In the genomic region with DNA sequence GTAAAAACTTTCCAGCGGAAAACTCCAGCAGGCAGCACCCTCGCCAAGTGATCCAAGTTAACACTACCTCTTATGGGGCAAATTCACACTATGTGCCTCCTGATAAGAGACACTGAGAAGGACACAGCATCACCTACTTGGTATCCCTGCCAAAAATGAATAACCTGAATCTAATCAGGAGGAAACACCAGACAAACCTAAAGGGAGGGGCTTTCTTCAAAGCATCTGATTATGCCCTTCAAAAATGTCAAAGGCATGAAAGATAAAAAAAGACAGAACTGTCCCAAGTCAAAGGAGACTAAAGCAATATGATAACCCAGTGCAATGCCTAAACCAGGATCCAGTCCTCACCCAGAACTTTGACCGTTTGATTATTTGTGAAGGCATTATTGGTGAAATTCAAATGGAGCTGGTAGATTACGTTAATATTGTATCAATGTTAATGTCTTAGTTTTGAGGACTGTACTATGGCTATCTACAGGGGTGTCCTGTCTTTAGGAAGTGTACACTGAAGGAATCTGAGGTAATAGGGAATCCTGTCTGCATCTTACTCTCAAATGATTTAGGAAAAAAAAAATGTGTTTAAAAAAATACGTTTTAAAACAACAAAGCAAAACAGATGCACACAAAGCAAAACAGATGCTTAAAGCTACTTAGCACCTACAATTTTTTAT, we compare ENCODE assay signal across 22 cellular contexts.
"Had no signal": no experiment of that assay in that cellular context is flagged by ENCODE, and none has a peak within 500 bp of the region (broad histone marks: within the 10 kb centered on the region; RNA-seq: fewer than 3 reads in every experiment).

No MANE protein-coding gene starts in this region.

- H3K4me3 ChIP-seq: gastroesophageal sphincter, lower lobe of right lung, pancreas, smooth muscle cell, stomach, thyroid gland, vagina had no signal

- DNase-seq: cortex of kidney; effector memory CD8-positive, alpha-beta T cell; foreskin keratinocyte; left ventricle myocardium superior; lower lobe of right lung; natural killer cell; pancreas; stimulated activated CD4-positive, alpha-beta T cell treated with anti-CD3 and anti-CD28 coated beads, Interleukin-12 subunit alpha, Interleukin-12 subunit beta, amount 100 ng/mL, for 4 hours; stimulated activated CD4-positive, alpha-beta T cell treated with anti-CD3 and anti-CD28 coated beads, Interleukin-1b, Interleukin-23, amount 100 ng/mL, for 48 hours; stimulated activated CD4-positive, alpha-beta T cell treated with anti-CD3 and anti-CD28 coated beads, Interleukin-4, amount 100 ng/mL, for 1 hour; stimulated activated CD8-positive, alpha-beta memory T cell treated with anti-CD3 and anti-CD28 coated beads, Interleukin-4, amount 100 ng/mL, for 48 hours; stimulated activated naive CD4-positive, alpha-beta T cell treated with Interleukin-2 at 50 U/mL for 16 hours; stomach; thyroid gland; trophoblast cell had no signal

- ATAC-seq: effector memory CD8-positive, alpha-beta T cell; esophagus mucosa; foreskin keratinocyte; gastroesophageal sphincter; left ventricle myocardium superior; lower lobe of right lung; natural killer cell; pancreas; sciatic nerve had no signal

- H3K9me3 Mint-ChIP-seq: effector memory CD8-positive, alpha-beta T cell; natural killer cell had no signal

- FAIRE-seq: keratinocyte, pancreas had no signal

- H3K27me3 Mint-ChIP-seq: effector memory CD8-positive, alpha-beta T cell; progenitor cell of endocrine pancreas had no signal

- H3K27me3 ChIP-seq: foreskin keratinocyte, gastroesophageal sphincter, pancreas, stomach, thyroid gland, vagina had no signal

- H3K9me3 ChIP-seq: gastroesophageal sphincter, lower lobe of right lung, pancreas, stomach, thyroid gland, vagina had no signal

- H3K4me1 Mint-ChIP-seq: natural killer cell had no signal

- H3K4me1 ChIP-seq: foreskin keratinocyte, gastroesophageal sphincter, lower lobe of right lung, pancreas, stomach, thyroid gland, vagina had no signal

- H3K4me3 Mint-ChIP-seq: effector memory CD8-positive, alpha-beta T cell; natural killer cell had no signal

- H3K27ac Mint-ChIP-seq: natural killer cell had no signal

- H3K27ac ChIP-seq: foreskin keratinocyte, gastroesophageal sphincter, lower lobe of right lung, pancreas, stomach, thyroid gland, vagina had no signal
